In genomic region chr17:35242805-35243458, GRCh38 we compare ENCODE assay signal across 8 cellular contexts. TPM values are rescaled to one million over a fixed set of nuclear protein-coding genes. Genes with fewer than 3 reads are reported as not detected.
DNase-seq lines count a peak whose midpoint lies in the region; ATAC-seq and TF ChIP-seq lines count a peak whose summit lies in the region.

Gene SLFN5 (plus strand): TSS chr17:35243072. CDS start chr17:35258691, 15,619 bp downstream.

- H3K79me2 ChIP-seq in hepatocyte: peaks cover 18% of the 10 kb centered on the region

- peak within 1 kb of the TSS; percentile 86 for H3K9ac ChIP-seq in rectal smooth muscle tissue (ENCODE audit: low read length)

- H3K4me2 ChIP-seq in hepatocyte: peak within 1 kb of the TSS; percentile 81

- H2AFZ ChIP-seq in hepatocyte: peak within 1 kb of the TSS; percentile 87

- peak; percentile 73 for ATAC-seq in HG02610 (IDR thresholded peaks at IDR 0.05; ENCODE audit: unreplicated experiment)

- H3K4me3 ChIP-seq in GM12865 (ENCODE audit: low read depth, low read length) (peak within 1 kb of the TSS; percentile 99), hepatocyte (peak within 1 kb of the TSS; percentile 73), rectal smooth muscle tissue (ENCODE audit: low read length) (peak within 1 kb of the TSS; percentile 73), vagina (peak within 1 kb of the TSS; percentile 82 to 90)

- no peaks in the 10 kb centered on the region for H3K36me3 ChIP-seq in hepatocyte (replicated peaks; ENCODE audit: insufficient read depth, low read depth)
- H3K36me3 ChIP-seq in rectal smooth muscle tissue (ENCODE audit: control insufficient read depth, insufficient read depth, low read length): peaks cover 2% of the 10 kb centered on the region
- peaks cover 0 to 5% of the 10 kb centered on the region in 2 donors for H3K36me3 ChIP-seq in vagina

- H3K9me3 ChIP-seq in hepatocyte (ENCODE audit: low read depth) (no peaks in the 10 kb centered on the region), vagina (no peaks in the 10 kb centered on the region)

- H3K27ac ChIP-seq in hepatocyte: peak within 1 kb of the TSS; percentile 93
- peak within 1 kb of the TSS; percentile 88 for H3K27ac ChIP-seq in rectal smooth muscle tissue (ENCODE audit: low read depth, low read length)
- H3K27ac ChIP-seq in vagina: peak within 1 kb of the TSS; percentile 99

- under 1% methylated on average over 39 of the region's 39 CpGs for whole genome bisulfite sequencing in hepatocyte (ENCODE audit: low lambda C conversion rate, missing lambda C conversion rate)

- peak in 1 of 2 donors; percentile 98 for TF ChIP-seq POLR2A in vagina (IDR thresholded peaks at IDR 0.05)

- H3K9me2 ChIP-seq in hepatocyte (replicated peaks; ENCODE audit: insufficient read depth): no peaks in the 10 kb centered on the region

- no peaks in the 10 kb centered on the region for H3K27me3 ChIP-seq in hepatocyte
- H3K27me3 ChIP-seq in rectal smooth muscle tissue (ENCODE audit: control insufficient read depth, insufficient read depth, low read length): no peaks in the 10 kb centered on the region
- no peaks in the 10 kb centered on the region for H3K27me3 ChIP-seq in vagina

- H3K4me1 ChIP-seq in hepatocyte (ENCODE audit: insufficient read depth) (peaks cover 7% of the 10 kb centered on the region), rectal smooth muscle tissue (ENCODE audit: control insufficient read depth, insufficient read depth, low read length) (peaks cover 2% of the 10 kb centered on the region), vagina (peaks cover 46% of the 10 kb centered on the region)

- intact Hi-C loops in vagina (cut with DNase I): no loop called here

- no peaks in the 10 kb centered on the region for H4K20me1 ChIP-seq in hepatocyte (ENCODE audit: insufficient read depth, poor library complexity, severe bottlenecking)

- DNase-seq in GM12865 (ENCODE audit: low read depth) (peak; percentile 93), NCI-H1092 treated with DMSO at 0.1 percent for 48 hours (lab: John Stamatoyannopoulos, UW) (peak; percentile 55), T1000 (lab: John Stamatoyannopoulos, UW) (peak; percentile 93), astrocyte of the hippocampus (ENCODE audit: low read depth, low spot score) (peak; percentile 93), hepatocyte (ENCODE audit: low spot score) (peak; percentile 93), vagina (ENCODE audit: extremely low spot score in 2 of 2) (peak in 1 of 2 donors; percentile 97)

- TF ChIP-seq CTCF in GM12865 (IDR thresholded peaks at IDR 0.05; ENCODE audit: insufficient read depth, low read depth, low read length, missing control alignments) (no peak), hepatocyte (IDR thresholded peaks at IDR 0.05; ENCODE audit: poor library complexity) (peak; percentile 2), vagina (IDR thresholded peaks at IDR 0.05) (no peak)

RNA-seq across cellular contexts. Expression of gene SLFN5, which starts in this region (rescaled TPM):
- 9.5 and 9.8 TPM in 2 replicates for total RNA-seq in hepatocyte
- polyA plus RNA-seq in hepatocyte: 1.6 and 1.7 TPM in 2 replicates
- total RNA-seq in vagina: 27.7 TPM
